ENCODE assay signal across 8 cellular contexts in genomic region chr22:21736084-21736642, GRCh38. TPM values are rescaled to one million over a fixed set of nuclear protein-coding genes. Genes with fewer than 3 reads are reported as not detected.
A peak's percentile ranks its signal among the peaks of the same experiment; 100 is the strongest.
DNase-seq lines count a peak whose midpoint lies in the region; ATAC-seq and TF ChIP-seq lines count a peak whose summit lies in the region.

No MANE protein-coding gene starts in this region.

- H3K9ac ChIP-seq in HCT116 (ENCODE audit: low read length): no peak overlapping the region
- H3K9ac ChIP-seq in iPS-18a (ENCODE audit: low read length): no peak overlapping the region

- no peaks in the 10 kb centered on the region for H4K20me1 ChIP-seq in HCT116 (ENCODE audit: insufficient read depth)

- no peaks in the 10 kb centered on the region for H3K79me2 ChIP-seq in HCT116 (ENCODE audit: insufficient read depth, low read length)

- H3K4me3 ChIP-seq in HCT116 (replicated peaks in 1 of 2; ENCODE audit: low read depth in 1 of 2, low read length in 2 of 2): no peak overlapping the region
- H3K4me3 ChIP-seq in iPS-18a (ENCODE audit: low read length): peak overlapping the region; percentile 57

- H3K4me2 ChIP-seq in HCT116 (ENCODE audit: low read length): 0 out of 2 replicates have a peak overlapping the region, but pooled peaks have one; percentile 96

- BruUV-seq in HCT116 (replicated peaks; lab: Mats Ljungman, UMichigan): no TSS peak

- TF ChIP-seq RAD21 in HCT116 (IDR thresholded peaks at IDR 0.05; ENCODE audit: low read depth): no peak

- H3K27me3 Mint-ChIP-seq in activated B cell treated with CpG ODN at 0.5 μM for 24 hours: no peaks in the 10 kb centered on the region
- H3K27me3 Mint-ChIP-seq in stimulated activated naive B cell treated with anti-CD40 and anti-IgM and Interleukin-4, amounts not matched to agents 10 μg/mL and 1 μg/mL and 100 μg/mL, for 72 hours: no peaks in the 10 kb centered on the region

- no peaks in the 10 kb centered on the region for H3K9me3 Mint-ChIP-seq in activated B cell treated with CpG ODN at 0.5 μM for 24 hours
- H3K9me3 Mint-ChIP-seq in stimulated activated naive B cell treated with anti-CD40 and anti-IgM and Interleukin-4, amounts not matched to agents 10 μg/mL and 1 μg/mL and 100 μg/mL, for 72 hours: no peaks in the 10 kb centered on the region

- ATAC-seq in HCT116 (no peak; the same call in 1 of the 2 replicates), activated B cell treated with CpG ODN at 0.5 μM for 24 hours (ENCODE audit: low read depth) (no peak), GM19455 (IDR thresholded peaks at IDR 0.05; ENCODE audit: unreplicated experiment) (no peak)
- peak; percentile 18 to 21 for ATAC-seq in stimulated activated naive B cell treated with anti-CD40 and anti-IgM and Interleukin-4, amounts not matched to agents 10 μg/mL and 1 μg/mL and 100 μg/mL, for 72 hours (replicated peaks)

- H2AFZ ChIP-seq in HCT116 (ENCODE audit: low read depth, low read length, poor library complexity, severe bottlenecking): no peak overlapping the region

- CTCF ChIA-PET in HCT116 (lab: Charles Lee) (interaction anchor here (1.4 kb wide), 1 partner anchor 10 kb away, joined by 5 read pairs; no protein-coding TSS in a partner anchor), activated B cell treated with CpG ODN at 0.5 μM for 24 hours (lab: Charles Lee) (interaction anchor here (1.3 to 1.8 kb wide), 2 partner anchors 202 to 216 kb away, joined by 3 to 8 read pairs; partner anchors contain the start of gene PPM1F)

- DNase-seq in HCT116 (ENCODE audit: low read depth, low spot score) (no peak), activated B cell treated with CpG ODN at 0.5 μM for 24 hours (peak; percentile 20), NOMO-1 (lab: John Stamatoyannopoulos, UW; ENCODE audit: unreplicated experiment in 2 of 2) (no peak), NCI-H748 treated with DMSO at 0.1 percent for 48 hours (lab: John Stamatoyannopoulos, UW) (no peak), NCI-H748 (lab: John Stamatoyannopoulos, UW; ENCODE audit: unreplicated experiment) (no peak)
- DNase-seq in stimulated activated naive B cell treated with anti-CD40 and anti-IgM and Interleukin-4, amounts not matched to agents 10 μg/mL and 1 μg/mL and 100 μg/mL, for 72 hours: no peak

- H3K27ac Mint-ChIP-seq in activated B cell treated with CpG ODN at 0.5 μM for 24 hours: no peak overlapping the region
- no peak overlapping the region for H3K27ac Mint-ChIP-seq in stimulated activated naive B cell treated with anti-CD40 and anti-IgM and Interleukin-4, amounts not matched to agents 10 μg/mL and 1 μg/mL and 100 μg/mL, for 72 hours

- peaks cover 36% of the 10 kb centered on the region for H3K4me1 Mint-ChIP-seq in activated B cell treated with CpG ODN at 0.5 μM for 24 hours
- H3K4me1 Mint-ChIP-seq in stimulated activated naive B cell treated with anti-CD40 and anti-IgM and Interleukin-4, amounts not matched to agents 10 μg/mL and 1 μg/mL and 100 μg/mL, for 72 hours: peaks cover 25 to 43% of the 10 kb centered on the region in 2 donors

- H3K9me3 ChIP-seq in HCT116 (ENCODE audit: control insufficient read depth in 1 of 2, insufficient read depth in 1 of 2, low read depth in 1 of 2, low read length in 2 of 2): no peaks in the 10 kb centered on the region
- no peaks in the 10 kb centered on the region for H3K9me3 ChIP-seq in iPS-18a (ENCODE audit: control insufficient read depth, low read depth, low read length)

- H3K36me3 Mint-ChIP-seq in activated B cell treated with CpG ODN at 0.5 μM for 24 hours (ENCODE audit: low read depth): peaks cover 2% of the 10 kb centered on the region
- peaks cover 0 to under 1% of the 10 kb centered on the region in 2 donors for H3K36me3 Mint-ChIP-seq in stimulated activated naive B cell treated with anti-CD40 and anti-IgM and Interleukin-4, amounts not matched to agents 10 μg/mL and 1 μg/mL and 100 μg/mL, for 72 hours

- TF ChIP-seq CTCF in HCT116 (IDR thresholded peaks at IDR 0.05 in 2 of 3, conservative IDR thresholded peaks at IDR 0.05 in 1 of 3; ENCODE audit: borderline replicate concordance in 1 of 3, insufficient read depth in 1 of 3, low read depth in 2 of 3, low read length in 2 of 3): no peak
- TF ChIP-seq CTCF in activated B cell treated with CpG ODN at 0.5 μM for 24 hours (IDR thresholded peaks at IDR 0.05): no peak

- intact Hi-C loops in HCT116 (cut with micrococcal nuclease) (no loop called here), activated B cell treated with CpG ODN at 0.5 μM for 24 hours (cut with micrococcal nuclease) (no loop called here)

- H3K27me3 ChIP-seq in HCT116 (ENCODE audit: insufficient read depth, low read length) (no peaks in the 10 kb centered on the region), iPS-18a (ENCODE audit: control insufficient read depth, insufficient read depth, low read length) (peaks cover 35% of the 10 kb centered on the region)

- TF ChIP-seq POLR2A in HCT116 (IDR thresholded peaks at IDR 0.05; ENCODE audit: borderline replicate concordance, extremely low read depth, insufficient read depth, insufficient read length): no peak

- H3K9me2 ChIP-seq in HCT116 (ENCODE audit: insufficient read depth): no peaks in the 10 kb centered on the region

- H3K4me3 Mint-ChIP-seq in activated B cell treated with CpG ODN at 0.5 μM for 24 hours: peak overlapping the region; percentile 66
- H3K4me3 Mint-ChIP-seq in stimulated activated naive B cell treated with anti-CD40 and anti-IgM and Interleukin-4, amounts not matched to agents 10 μg/mL and 1 μg/mL and 100 μg/mL, for 72 hours: peak overlapping the region; percentile 69 to 92

- H3K36me3 ChIP-seq in HCT116 (ENCODE audit: control insufficient read depth in 1 of 2, insufficient read depth in 2 of 2, low read length in 2 of 2) (no peaks in the 10 kb centered on the region), iPS-18a (ENCODE audit: control insufficient read depth, low read depth, low read length) (no peaks in the 10 kb centered on the region)

- RAD21 ChIA-PET in HCT116 (lab: Charles Lee; ENCODE audit: low non-redundant PET in 1 of 2, low total read pairs in 2 of 2, uncharacterized antibody in 2 of 2, unreplicated experiment in 2 of 2): no interaction called here

- H3K27ac ChIP-seq in HCT116 (ENCODE audit: low read depth, low read length) (no peak overlapping the region), iPS-18a (ENCODE audit: low read length) (no peak overlapping the region)

- peaks cover 8 to 16% of the 10 kb centered on the region in 2 experiments for H3K4me1 ChIP-seq in HCT116 (ENCODE audit: control insufficient read depth in 1 of 2, insufficient read depth in 2 of 2, low read length in 2 of 2)
- peaks cover 4% of the 10 kb centered on the region for H3K4me1 ChIP-seq in iPS-18a (ENCODE audit: control insufficient read depth, low read depth, low read length)

- POLR2A ChIA-PET in HCT116 (lab: Charles Lee) (interaction anchor here (0.6 kb wide), 1 partner anchor 71 kb away, joined by 3 read pairs; the partner anchor contains the start of gene PPIL2), activated B cell treated with CpG ODN at 0.5 μM for 24 hours (lab: Charles Lee) (interaction anchor here (0.6 to 1.4 kb wide), 6 partner anchors 10 to 202 kb away, joined by 3 to 4 read pairs (median 3); partner anchors contain the start of genes MAPK1 and SDF2L1)

TF ChIP-seq in HCT116, 20 proteins besides CTCF, POLR2A, EP300 and RAD21:
- TF ChIP-seq SIN3A (IDR thresholded peaks at IDR 0.05; ENCODE audit: low read depth) (no peak), REST (IDR thresholded peaks at IDR 0.05; ENCODE audit: low read depth) (no peak), ELF1 (IDR thresholded peaks at IDR 0.05; ENCODE audit: borderline replicate concordance, low read depth) (no peak), ZNF274 (IDR thresholded peaks at IDR 0.05; ENCODE audit: low read depth, low read length) (no peak), TCF7L2 (IDR thresholded peaks at IDR 0.05; ENCODE audit: borderline replicate concordance, extremely low read depth, insufficient read depth, insufficient read length) (no peak), ATF3 (IDR thresholded peaks at IDR 0.05) (no peak), CEBPB (IDR thresholded peaks at IDR 0.05; ENCODE audit: low read depth) (no peak), ZFX (IDR thresholded peaks at IDR 0.05) (no peak), MAX (IDR thresholded peaks at IDR 0.05) (no peak), EZH2phosphoT487 (IDR thresholded peaks at IDR 0.05; ENCODE audit: borderline replicate concordance) (no peak), CBX3 (IDR thresholded peaks at IDR 0.05; ENCODE audit: low read depth) (no peak)

RNA-seq across cellular contexts. Expression of gene YPEL1, which starts 0.6 kb away (rescaled TPM):
- 3.1 TPM for total RNA-seq in HCT116 (2021; ENCODE audit: unreplicated experiment)
- polyA plus RNA-seq in HCT116 (2012): 2.0 and 2.9 TPM in 2 replicates
- 3.0 and 4.1 TPM in 2 replicates for total RNA-seq in activated B cell treated with CpG ODN at 0.5 μM for 24 hours

Comparison
In these comparisons a context has a peak if more than half of its experiments do, and no peak if none do; other contexts are left out.
1. ATAC-seq: peak in stimulated activated naive B cell treated with anti-CD40 and anti-IgM and Interleukin-4, amounts not matched to agents 10 μg/mL and 1 μg/mL and 100 μg/mL, for 72 hours (2 of 2); none in HCT116 (single experiment), activated B cell treated with CpG ODN at 0.5 μM for 24 hours (single experiment) and GM19455 (single experiment).